8 cellular contexts compared by ENCODE assay signal in the genomic region with DNA sequence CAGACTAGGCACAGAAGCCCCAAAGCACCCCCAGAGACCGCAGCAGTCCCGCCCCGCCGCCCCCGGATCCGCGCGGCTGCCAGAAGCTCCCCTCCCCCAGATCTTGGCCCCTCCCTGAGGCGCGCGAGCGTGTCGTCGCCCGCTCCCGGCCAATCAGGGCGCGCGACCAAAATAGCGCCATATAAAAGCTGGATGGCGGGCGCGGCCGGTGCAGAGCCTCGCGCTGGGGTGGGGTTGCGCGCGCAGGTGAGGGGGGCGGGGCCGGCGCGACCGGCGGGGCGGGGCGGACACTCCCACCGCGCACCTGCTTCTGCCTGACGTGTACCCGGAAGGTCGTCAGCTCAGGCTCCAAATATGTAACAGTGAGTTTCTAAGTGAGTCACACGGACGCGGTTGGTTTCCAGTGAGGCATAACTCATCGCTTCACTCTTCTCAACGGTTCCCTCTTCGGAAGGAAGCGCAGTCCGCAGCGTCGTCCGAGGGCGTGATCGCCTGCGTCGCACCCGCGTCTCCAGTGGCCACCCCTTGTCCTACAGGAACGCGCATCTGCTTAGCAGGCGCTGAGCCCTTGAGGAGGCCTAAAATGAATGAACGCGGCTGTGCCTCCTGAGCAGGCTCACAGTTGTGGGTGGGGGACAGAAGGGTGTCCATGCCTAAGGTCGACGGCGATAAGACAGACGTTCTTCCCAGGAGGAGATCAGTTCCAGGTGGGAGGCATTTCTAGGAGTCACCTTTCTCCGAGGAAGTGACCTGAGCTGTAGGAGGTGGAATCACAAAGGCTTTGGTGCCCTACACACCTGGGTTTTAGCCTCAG. TPM values are rescaled to one million over a fixed set of nuclear protein-coding genes. Genes with fewer than 3 reads are reported as not detected.
DNase-seq lines count a peak whose midpoint lies in the region; ATAC-seq and TF ChIP-seq lines count a peak whose summit lies in the region.

No MANE protein-coding gene starts in this region.

- peak overlapping the region; percentile 90 for H3K27ac Mint-ChIP-seq in HFFc6
- H3K27ac Mint-ChIP-seq in activated naive CD8-positive, alpha-beta T cell = peak overlapping the region; percentile 99
- peak overlapping the region; percentile 100 for H3K27ac Mint-ChIP-seq in type B pancreatic cell

- ATAC-seq in SK-N-SH treated with all-trans-retinoic acid at 6 μM for 48 hours = peak; percentile 92
- ATAC-seq in Right ventricle myocardium superior (ENCODE audit: poor library complexity) = peak; percentile 98

- H3K4me1 ChIP-seq in trophoblast cell (ENCODE audit: control insufficient read depth in 1 of 2, insufficient read depth in 2 of 2, low read length in 2 of 2) = peaks cover 6 to 7% of the 10 kb centered on the region in 2 experiments

- peak overlapping the region; percentile 10 for H3K14ac ChIP-seq in trophoblast cell (ENCODE audit: low read length)

- peak overlapping the region; percentile 72 for H4K91ac ChIP-seq in trophoblast cell (ENCODE audit: low read depth, low read length)

- peaks cover 4% of the 10 kb centered on the region; the same call in 1 of the 2 replicates for H3K27me3 Mint-ChIP-seq in HFFc6 (ENCODE audit: insufficient read depth)
- H3K27me3 Mint-ChIP-seq in activated naive CD8-positive, alpha-beta T cell = no peaks in the 10 kb centered on the region
- H3K27me3 Mint-ChIP-seq in type B pancreatic cell = peaks cover 4% of the 10 kb centered on the region

- peak overlapping the region; percentile 1 for H2AFZ ChIP-seq in trophoblast cell (ENCODE audit: insufficient read depth, low read length, poor library complexity)

- intact Hi-C loops in Right ventricle myocardium superior (cut with DNase I) = no loop called here

- no CpG with 5 or more reads among the region's 69 CpGs for WGBS in trophoblast cell (ENCODE audit: extremely low coverage, insufficient coverage, insufficient read length)

- H3K27ac ChIP-seq in trophoblast cell (ENCODE audit: low read depth, low read length) = peak overlapping the region; percentile 55

- H3K79me2 ChIP-seq in trophoblast cell (ENCODE audit: control insufficient read depth, insufficient read depth, low read length, poor library complexity) = peaks cover 4% of the 10 kb centered on the region

- H4K12ac ChIP-seq in trophoblast cell (ENCODE audit: low read depth, low read length) = peak overlapping the region; percentile 0

- H3K4ac ChIP-seq in trophoblast cell (ENCODE audit: low read depth, low read length) = no peak overlapping the region

- no peak overlapping the region for H3K9ac ChIP-seq in trophoblast cell (ENCODE audit: low read length)

- peak overlapping the region; percentile 0 for H2BK5ac ChIP-seq in trophoblast cell (ENCODE audit: low read depth, low read length, poor library complexity)

- peak overlapping the region; percentile 85 for H3K4me3 Mint-ChIP-seq in HFFc6
- H3K4me3 Mint-ChIP-seq in activated naive CD8-positive, alpha-beta T cell = peak overlapping the region; percentile 84
- peak overlapping the region; percentile 93 for H3K4me3 Mint-ChIP-seq in type B pancreatic cell

- H3K4me2 ChIP-seq in trophoblast cell (ENCODE audit: low read length) = peak overlapping the region; percentile 53

- H3K4me1 Mint-ChIP-seq in HFFc6 (ENCODE audit: low read depth) = peaks cover 30% of the 10 kb centered on the region
- peaks cover 42% of the 10 kb centered on the region for H3K4me1 Mint-ChIP-seq in activated naive CD8-positive, alpha-beta T cell (ENCODE audit: low read depth)
- peaks cover 26% of the 10 kb centered on the region for H3K4me1 Mint-ChIP-seq in type B pancreatic cell (ENCODE audit: unreplicated experiment)

- H3K9me3 Mint-ChIP-seq in HFFc6 (no peaks in the 10 kb centered on the region), type B pancreatic cell (peaks cover 12% of the 10 kb centered on the region)
- H3K9me3 Mint-ChIP-seq in activated naive CD8-positive, alpha-beta T cell (ENCODE audit: low read depth) = no peaks in the 10 kb centered on the region

- peak overlapping the region; percentile 67 for H2BK120ac ChIP-seq in trophoblast cell (ENCODE audit: insufficient read depth, low read length, poor library complexity)

- H3K27me3 ChIP-seq in trophoblast cell (ENCODE audit: insufficient read depth, low read length) = no peaks in the 10 kb centered on the region

- no peaks in the 10 kb centered on the region; the same call in 1 of the 2 replicates for H3K36me3 Mint-ChIP-seq in HFFc6 (ENCODE audit: low read depth)
- H3K36me3 Mint-ChIP-seq in activated naive CD8-positive, alpha-beta T cell = no peaks in the 10 kb centered on the region
- no peaks in the 10 kb centered on the region for H3K36me3 Mint-ChIP-seq in type B pancreatic cell

- H3K4me3 ChIP-seq in trophoblast cell (ENCODE audit: low read depth, low read length) = peak overlapping the region; percentile 61

- no peaks in the 10 kb centered on the region for H3K36me3 ChIP-seq in trophoblast cell (ENCODE audit: control insufficient read depth in 1 of 2, insufficient read depth in 2 of 2, low read length in 2 of 2)

- H3K18ac ChIP-seq in trophoblast cell (ENCODE audit: low read length) = peak overlapping the region; percentile 4

- H3K23ac ChIP-seq in trophoblast cell (ENCODE audit: low read length) = no peak overlapping the region

- peaks cover 1% of the 10 kb centered on the region for H3K9me3 ChIP-seq in trophoblast cell (ENCODE audit: insufficient read depth, low read depth, low read length)

- peak overlapping the region; percentile 28 for H4K8ac ChIP-seq in trophoblast cell (ENCODE audit: low read depth, low read length)

- H2BK12ac ChIP-seq in trophoblast cell (ENCODE audit: low read length) = peak overlapping the region; percentile 55

- peak; percentile 57 for TF ChIP-seq CTCF in GM12872 (IDR thresholded peaks at IDR 0.05; ENCODE audit: insufficient read depth, low read depth, low read length)
- TF ChIP-seq CTCF in HFFc6 (IDR thresholded peaks at IDR 0.05) = peak; percentile 53
- peak; percentile 18 for TF ChIP-seq CTCF in type B pancreatic cell (conservative IDR thresholded peaks at IDR 0.05)

- H3K79me1 ChIP-seq in trophoblast cell (ENCODE audit: low read length) = peaks cover 12% of the 10 kb centered on the region

- H2AK5ac ChIP-seq in trophoblast cell (ENCODE audit: low read length) = peak overlapping the region; percentile 80

- DNase-seq in HFFc6 (peak; percentile 94), NAMALWA (ENCODE audit: low spot score) (peak; percentile 99), Right ventricle myocardium superior (peak; percentile 91), trophoblast cell (peak; percentile 98 to 99), type B pancreatic cell (ENCODE audit: extremely low spot score, unreplicated experiment) (peak; percentile 95)

TF ChIP-seq in SK-N-SH treated with all-trans-retinoic acid at 6 μM for 48 hours, 23 proteins besides CTCF, POLR2A, EP300 and RAD21 (continues in another document):
- TF ChIP-seq ARNTL (CRISPR knock-in tag; IDR thresholded peaks at IDR 0.05; ENCODE audit: borderline replicate concordance, low read depth) (no peak), ZNF565 (CRISPR knock-in tag; conservative IDR thresholded peaks at IDR 0.05; ENCODE audit: low read depth) (no peak), GLIS3 (CRISPR knock-in tag; IDR thresholded peaks at IDR 0.05) (no peak), ISL1 (CRISPR knock-in tag; IDR thresholded peaks at IDR 0.05) (no peak), OSR1 (CRISPR knock-in tag; IDR thresholded peaks at IDR 0.05) (no peak), CSDC2 (CRISPR knock-in tag; IDR thresholded peaks at IDR 0.05) (no peak)
- TF ChIP-seq, protein P1, sequence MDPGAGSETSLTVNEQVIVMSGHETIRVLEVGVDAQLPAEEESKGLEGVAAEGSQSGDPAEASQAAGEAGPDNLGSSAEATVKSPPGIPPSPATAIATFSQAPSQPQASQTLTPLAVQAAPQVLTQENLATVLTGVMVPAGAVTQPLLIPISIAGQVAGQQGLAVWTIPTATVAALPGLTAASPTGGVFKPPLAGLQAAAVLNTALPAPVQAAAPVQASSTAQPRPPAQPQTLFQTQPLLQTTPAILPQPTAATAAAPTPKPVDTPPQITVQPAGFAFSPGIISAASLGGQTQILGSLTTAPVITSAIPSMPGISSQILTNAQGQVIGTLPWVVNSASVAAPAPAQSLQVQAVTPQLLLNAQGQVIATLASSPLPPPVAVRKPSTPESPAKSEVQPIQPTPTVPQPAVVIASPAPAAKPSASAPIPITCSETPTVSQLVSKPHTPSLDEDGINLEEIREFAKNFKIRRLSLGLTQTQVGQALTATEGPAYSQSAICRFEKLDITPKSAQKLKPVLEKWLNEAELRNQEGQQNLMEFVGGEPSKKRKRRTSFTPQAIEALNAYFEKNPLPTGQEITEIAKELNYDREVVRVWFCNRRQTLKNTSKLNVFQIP (CRISPR knock-in tag; IDR thresholded peaks at IDR 0.05; ENCODE audit: borderline replicate concordance, low read depth) = no peak
- TF ChIP-seq, protein P2, sequence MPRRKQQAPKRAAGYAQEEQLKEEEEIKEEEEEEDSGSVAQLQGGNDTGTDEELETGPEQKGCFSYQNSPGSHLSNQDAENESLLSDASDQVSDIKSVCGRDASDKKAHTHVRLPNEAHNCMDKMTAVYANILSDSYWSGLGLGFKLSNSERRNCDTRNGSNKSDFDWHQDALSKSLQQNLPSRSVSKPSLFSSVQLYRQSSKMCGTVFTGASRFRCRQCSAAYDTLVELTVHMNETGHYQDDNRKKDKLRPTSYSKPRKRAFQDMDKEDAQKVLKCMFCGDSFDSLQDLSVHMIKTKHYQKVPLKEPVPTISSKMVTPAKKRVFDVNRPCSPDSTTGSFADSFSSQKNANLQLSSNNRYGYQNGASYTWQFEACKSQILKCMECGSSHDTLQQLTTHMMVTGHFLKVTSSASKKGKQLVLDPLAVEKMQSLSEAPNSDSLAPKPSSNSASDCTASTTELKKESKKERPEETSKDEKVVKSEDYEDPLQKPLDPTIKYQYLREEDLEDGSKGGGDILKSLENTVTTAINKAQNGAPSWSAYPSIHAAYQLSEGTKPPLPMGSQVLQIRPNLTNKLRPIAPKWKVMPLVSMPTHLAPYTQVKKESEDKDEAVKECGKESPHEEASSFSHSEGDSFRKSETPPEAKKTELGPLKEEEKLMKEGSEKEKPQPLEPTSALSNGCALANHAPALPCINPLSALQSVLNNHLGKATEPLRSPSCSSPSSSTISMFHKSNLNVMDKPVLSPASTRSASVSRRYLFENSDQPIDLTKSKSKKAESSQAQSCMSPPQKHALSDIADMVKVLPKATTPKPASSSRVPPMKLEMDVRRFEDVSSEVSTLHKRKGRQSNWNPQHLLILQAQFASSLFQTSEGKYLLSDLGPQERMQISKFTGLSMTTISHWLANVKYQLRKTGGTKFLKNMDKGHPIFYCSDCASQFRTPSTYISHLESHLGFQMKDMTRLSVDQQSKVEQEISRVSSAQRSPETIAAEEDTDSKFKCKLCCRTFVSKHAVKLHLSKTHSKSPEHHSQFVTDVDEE (CRISPR knock-in tag; IDR thresholded peaks at IDR 0.05) = no peak

RNA-seq across cellular contexts. Expression of a gene that starts 50.6 kb away (rescaled TPM):
- 100 to 1,000 TPM; 118 to 183 (median 178) TPM for total RNA-seq in HFFc6 (2021; fragmentation: NEBNext Ultra II Directional; extraction: Animal tissue kit (Norgen Biotek cat#: 25700))
- 197 TPM for total RNA-seq in Right ventricle myocardium superior
- polyA plus RNA-seq in trophoblast cell (2013) = 490 and 492 TPM in 2 replicates
- 166 and 349 TPM in 2 replicates for total RNA-seq in type B pancreatic cell (ENCODE audit: low replicate concordance)

Comparison
In these comparisons a context has a peak if more than half of its experiments do, and no peak if none do; other contexts are left out.
1. Peak in every context shown above with its lines: DNase-seq, ATAC-seq, H3K4me3 ChIP-seq and H3K27ac ChIP-seq.